ENCODE assay signal across 1 cellular context in the genomic region with DNA sequence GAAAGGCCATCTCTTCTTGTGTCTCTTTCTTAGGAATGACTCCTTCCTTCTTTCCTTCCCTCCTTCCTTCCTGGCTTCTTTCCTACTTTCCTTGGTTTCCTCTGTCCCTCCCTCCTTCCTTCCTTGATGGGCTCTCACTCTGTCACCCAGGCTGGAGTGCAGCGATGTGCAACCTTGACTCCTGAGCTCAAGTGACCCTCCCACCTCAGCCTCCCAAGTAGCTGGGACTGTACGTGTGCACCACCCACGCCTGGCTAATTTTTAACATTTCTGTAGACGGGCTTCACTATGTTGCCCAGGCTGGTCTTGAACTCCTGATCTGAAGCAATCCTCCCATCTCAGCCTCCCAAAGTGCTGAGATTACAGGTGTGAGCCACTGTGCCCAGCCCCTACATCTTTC.
TF ChIP-seq lines count a peak whose summit lies in the region.

No MANE protein-coding gene starts in this region.

TF ChIP-seq in GM12878, 131 proteins besides CTCF, POLR2A, EP300 and RAD21 (continued from another document):
- TF ChIP-seq, protein P1, sequence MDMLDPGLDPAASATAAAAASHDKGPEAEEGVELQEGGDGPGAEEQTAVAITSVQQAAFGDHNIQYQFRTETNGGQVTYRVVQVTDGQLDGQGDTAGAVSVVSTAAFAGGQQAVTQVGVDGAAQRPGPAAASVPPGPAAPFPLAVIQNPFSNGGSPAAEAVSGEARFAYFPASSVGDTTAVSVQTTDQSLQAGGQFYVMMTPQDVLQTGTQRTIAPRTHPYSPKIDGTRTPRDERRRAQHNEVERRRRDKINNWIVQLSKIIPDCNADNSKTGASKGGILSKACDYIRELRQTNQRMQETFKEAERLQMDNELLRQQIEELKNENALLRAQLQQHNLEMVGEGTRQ (IDR thresholded peaks at IDR 0.05; ENCODE audit: borderline replicate concordance, low read depth, low read length), result no peak
- TF ChIP-seq SMARCA5 (IDR thresholded peaks at IDR 0.05), result no peak
- no peak for TF ChIP-seq TCF3 (IDR thresholded peaks at IDR 0.05; ENCODE audit: borderline replicate concordance, insufficient read depth, low read depth, low read length)
- TF ChIP-seq, protein P2, sequence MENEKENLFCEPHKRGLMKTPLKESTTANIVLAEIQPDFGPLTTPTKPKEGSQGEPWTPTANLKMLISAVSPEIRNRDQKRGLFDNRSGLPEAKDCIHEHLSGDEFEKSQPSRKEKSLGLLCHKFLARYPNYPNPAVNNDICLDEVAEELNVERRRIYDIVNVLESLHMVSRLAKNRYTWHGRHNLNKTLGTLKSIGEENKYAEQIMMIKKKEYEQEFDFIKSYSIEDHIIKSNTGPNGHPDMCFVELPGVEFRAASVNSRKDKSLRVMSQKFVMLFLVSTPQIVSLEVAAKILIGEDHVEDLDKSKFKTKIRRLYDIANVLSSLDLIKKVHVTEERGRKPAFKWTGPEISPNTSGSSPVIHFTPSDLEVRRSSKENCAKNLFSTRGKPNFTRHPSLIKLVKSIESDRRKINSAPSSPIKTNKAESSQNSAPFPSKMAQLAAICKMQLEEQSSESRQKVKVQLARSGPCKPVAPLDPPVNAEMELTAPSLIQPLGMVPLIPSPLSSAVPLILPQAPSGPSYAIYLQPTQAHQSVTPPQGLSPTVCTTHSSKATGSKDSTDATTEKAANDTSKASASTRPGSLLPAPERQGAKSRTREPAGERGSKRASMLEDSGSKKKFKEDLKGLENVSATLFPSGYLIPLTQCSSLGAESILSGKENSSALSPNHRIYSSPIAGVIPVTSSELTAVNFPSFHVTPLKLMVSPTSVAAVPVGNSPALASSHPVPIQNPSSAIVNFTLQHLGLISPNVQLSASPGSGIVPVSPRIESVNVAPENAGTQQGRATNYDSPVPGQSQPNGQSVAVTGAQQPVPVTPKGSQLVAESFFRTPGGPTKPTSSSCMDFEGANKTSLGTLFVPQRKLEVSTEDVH (IDR thresholded peaks at IDR 0.05; ENCODE audit: low read depth, partially characterized antibody), result no peak
- no peak for TF ChIP-seq YBX1 (IDR thresholded peaks at IDR 0.05)
- TF ChIP-seq CREB1 (IDR thresholded peaks at IDR 0.05; ENCODE audit: low read depth), result no peak
- TF ChIP-seq HDAC2 (IDR thresholded peaks at IDR 0.05), result no peak
- TF ChIP-seq EZH2 (IDR thresholded peaks at IDR 0.05; ENCODE audit: borderline replicate concordance, control insufficient read depth, low read depth, low read length), result no peak
- TF ChIP-seq SMAD1 (IDR thresholded peaks at IDR 0.05; ENCODE audit: low read depth, partially characterized antibody), result no peak
- TF ChIP-seq, protein P3, sequence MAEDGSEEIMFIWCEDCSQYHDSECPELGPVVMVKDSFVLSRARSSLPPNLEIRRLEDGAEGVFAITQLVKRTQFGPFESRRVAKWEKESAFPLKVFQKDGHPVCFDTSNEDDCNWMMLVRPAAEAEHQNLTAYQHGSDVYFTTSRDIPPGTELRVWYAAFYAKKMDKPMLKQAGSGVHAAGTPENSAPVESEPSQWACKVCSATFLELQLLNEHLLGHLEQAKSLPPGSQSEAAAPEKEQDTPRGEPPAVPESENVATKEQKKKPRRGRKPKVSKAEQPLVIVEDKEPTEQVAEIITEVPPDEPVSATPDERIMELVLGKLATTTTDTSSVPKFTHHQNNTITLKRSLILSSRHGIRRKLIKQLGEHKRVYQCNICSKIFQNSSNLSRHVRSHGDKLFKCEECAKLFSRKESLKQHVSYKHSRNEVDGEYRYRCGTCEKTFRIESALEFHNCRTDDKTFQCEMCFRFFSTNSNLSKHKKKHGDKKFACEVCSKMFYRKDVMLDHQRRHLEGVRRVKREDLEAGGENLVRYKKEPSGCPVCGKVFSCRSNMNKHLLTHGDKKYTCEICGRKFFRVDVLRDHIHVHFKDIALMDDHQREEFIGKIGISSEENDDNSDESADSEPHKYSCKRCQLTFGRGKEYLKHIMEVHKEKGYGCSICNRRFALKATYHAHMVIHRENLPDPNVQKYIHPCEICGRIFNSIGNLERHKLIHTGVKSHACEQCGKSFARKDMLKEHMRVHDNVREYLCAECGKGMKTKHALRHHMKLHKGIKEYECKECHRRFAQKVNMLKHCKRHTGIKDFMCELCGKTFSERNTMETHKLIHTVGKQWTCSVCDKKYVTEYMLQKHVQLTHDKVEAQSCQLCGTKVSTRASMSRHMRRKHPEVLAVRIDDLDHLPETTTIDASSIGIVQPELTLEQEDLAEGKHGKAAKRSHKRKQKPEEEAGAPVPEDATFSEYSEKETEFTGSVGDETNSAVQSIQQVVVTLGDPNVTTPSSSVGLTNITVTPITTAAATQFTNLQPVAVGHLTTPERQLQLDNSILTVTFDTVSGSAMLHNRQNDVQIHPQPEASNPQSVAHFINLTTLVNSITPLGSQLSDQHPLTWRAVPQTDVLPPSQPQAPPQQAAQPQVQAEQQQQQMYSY (CRISPR knock-in tag; IDR thresholded peaks at IDR 0.05), result no peak
- TF ChIP-seq BRCA1 (IDR thresholded peaks at IDR 0.05; ENCODE audit: low read depth, low read length), result no peak
- TF ChIP-seq SP1 (IDR thresholded peaks at IDR 0.05; ENCODE audit: low read depth, low read length), result no peak
- TF ChIP-seq, protein P4, sequence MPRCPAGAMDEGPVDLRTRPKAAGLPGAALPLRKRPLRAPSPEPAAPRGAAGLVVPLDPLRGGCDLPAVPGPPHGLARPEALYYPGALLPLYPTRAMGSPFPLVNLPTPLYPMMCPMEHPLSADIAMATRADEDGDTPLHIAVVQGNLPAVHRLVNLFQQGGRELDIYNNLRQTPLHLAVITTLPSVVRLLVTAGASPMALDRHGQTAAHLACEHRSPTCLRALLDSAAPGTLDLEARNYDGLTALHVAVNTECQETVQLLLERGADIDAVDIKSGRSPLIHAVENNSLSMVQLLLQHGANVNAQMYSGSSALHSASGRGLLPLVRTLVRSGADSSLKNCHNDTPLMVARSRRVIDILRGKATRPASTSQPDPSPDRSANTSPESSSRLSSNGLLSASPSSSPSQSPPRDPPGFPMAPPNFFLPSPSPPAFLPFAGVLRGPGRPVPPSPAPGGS (IDR thresholded peaks at IDR 0.05; ENCODE audit: borderline replicate concordance, insufficient read depth, low read depth, low read length, poor library complexity, severe bottlenecking), result no peak
- TF ChIP-seq ZNF622 (IDR thresholded peaks at IDR 0.05), result no peak
- no peak for TF ChIP-seq ATF7 (IDR thresholded peaks at IDR 0.05; ENCODE audit: low read depth)
- TF ChIP-seq, protein P5, sequence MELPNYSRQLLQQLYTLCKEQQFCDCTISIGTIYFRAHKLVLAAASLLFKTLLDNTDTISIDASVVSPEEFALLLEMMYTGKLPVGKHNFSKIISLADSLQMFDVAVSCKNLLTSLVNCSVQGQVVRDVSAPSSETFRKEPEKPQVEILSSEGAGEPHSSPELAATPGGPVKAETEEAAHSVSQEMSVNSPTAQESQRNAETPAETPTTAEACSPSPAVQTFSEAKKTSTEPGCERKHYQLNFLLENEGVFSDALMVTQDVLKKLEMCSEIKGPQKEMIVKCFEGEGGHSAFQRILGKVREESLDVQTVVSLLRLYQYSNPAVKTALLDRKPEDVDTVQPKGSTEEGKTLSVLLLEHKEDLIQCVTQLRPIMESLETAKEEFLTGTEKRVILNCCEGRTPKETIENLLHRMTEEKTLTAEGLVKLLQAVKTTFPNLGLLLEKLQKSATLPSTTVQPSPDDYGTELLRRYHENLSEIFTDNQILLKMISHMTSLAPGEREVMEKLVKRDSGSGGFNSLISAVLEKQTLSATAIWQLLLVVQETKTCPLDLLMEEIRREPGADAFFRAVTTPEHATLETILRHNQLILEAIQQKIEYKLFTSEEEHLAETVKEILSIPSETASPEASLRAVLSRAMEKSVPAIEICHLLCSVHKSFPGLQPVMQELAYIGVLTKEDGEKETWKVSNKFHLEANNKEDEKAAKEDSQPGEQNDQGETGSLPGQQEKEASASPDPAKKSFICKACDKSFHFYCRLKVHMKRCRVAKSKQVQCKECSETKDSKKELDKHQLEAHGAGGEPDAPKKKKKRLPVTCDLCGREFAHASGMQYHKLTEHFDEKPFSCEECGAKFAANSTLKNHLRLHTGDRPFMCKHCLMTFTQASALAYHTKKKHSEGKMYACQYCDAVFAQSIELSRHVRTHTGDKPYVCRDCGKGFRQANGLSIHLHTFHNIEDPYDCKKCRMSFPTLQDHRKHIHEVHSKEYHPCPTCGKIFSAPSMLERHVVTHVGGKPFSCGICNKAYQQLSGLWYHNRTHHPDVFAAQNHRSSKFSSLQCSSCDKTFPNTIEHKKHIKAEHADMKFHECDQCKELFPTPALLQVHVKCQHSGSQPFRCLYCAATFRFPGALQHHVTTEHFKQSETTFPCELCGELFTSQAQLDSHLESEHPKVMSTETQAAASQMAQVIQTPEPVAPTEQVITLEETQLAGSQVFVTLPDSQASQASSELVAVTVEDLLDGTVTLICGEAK (IDR thresholded peaks at IDR 0.05; ENCODE audit: borderline replicate concordance), result no peak
TF ChIP-seq in GM12878: peak in this region for 0.
